ENCODE assay signal across 9 cellular contexts in genomic region chr3:16177962-16178627, GRCh38. TPM values are rescaled to one million over a fixed set of nuclear protein-coding genes. Genes with fewer than 3 reads are reported as not detected.
A peak's percentile ranks its signal among the peaks of the same experiment; 100 is the strongest.
DNase-seq lines count a peak whose midpoint lies in the region; ATAC-seq and TF ChIP-seq lines count a peak whose summit lies in the region.
"Had no signal": no experiment of that assay in that cellular context is flagged by ENCODE, and none has a peak within 500 bp of the region (broad histone marks: within the 10 kb centered on the region; RNA-seq: fewer than 3 reads in every experiment).

No MANE protein-coding gene starts in this region.

- ATAC-seq in HG03095 (IDR thresholded peaks at IDR 0.05; ENCODE audit: unreplicated experiment) (peak; percentile 73), activated B cell treated with CpG ODN at 0.5 μM for 24 hours (ENCODE audit: low read depth) (peak; percentile 68), lung (ENCODE audit: insufficient read depth, low FRiP score) (peak; percentile 71)

- H3K27me3 ChIP-seq in colonic mucosa (no peaks in the 10 kb centered on the region), lung (ENCODE audit: control insufficient read depth, insufficient read depth) (no peaks in the 10 kb centered on the region)

- DNase-seq in GM13977 (ENCODE audit: low spot score) = peak; percentile 81
- DNase-seq in activated B cell treated with CpG ODN at 0.5 μM for 24 hours = peak; percentile 39
- peak; percentile 77 for DNase-seq in colonic mucosa
- DNase-seq in lung (ENCODE audit: low spot score) = peak; percentile 73
- DNase-seq in stimulated activated CD8-positive, alpha-beta memory T cell treated with anti-CD3 and anti-CD28 coated beads, Interleukin-12 subunit alpha, Interleukin-12 subunit beta, amount 100 ng/mL, for 4 hours (ENCODE audit: low read depth) = peak; percentile 4
- no peak for DNase-seq in SHP77 (lab: John Stamatoyannopoulos, UW)
- DNase-seq in anterior cingulate cortex (lab: John Stamatoyannopoulos, UW) = no peak

- no peak overlapping the region for H3K9ac ChIP-seq in colonic mucosa (ENCODE audit: low read depth in 2 of 2, low read length in 2 of 2)

- H3K27me3 Mint-ChIP-seq in activated B cell treated with CpG ODN at 0.5 μM for 24 hours = peaks cover 18% of the 10 kb centered on the region

- in situ Hi-C loops in GM13977 (cut with MboI; ENCODE audit: low pct_unique_long_range_greater_than_20kb, low sequenced_read_pairs, unreplicated experiment) = no loop called here

- H3K4me3 ChIP-seq in colonic mucosa = no peak overlapping the region
- peak overlapping the region; percentile 17 for H3K4me3 ChIP-seq in lung

- peak; percentile 100 for TF ChIP-seq CTCF in GM13977 (IDR thresholded peaks at IDR 0.05; ENCODE audit: extremely low read depth, insufficient read depth, missing control alignments)
- no peak for TF ChIP-seq CTCF in activated B cell treated with CpG ODN at 0.5 μM for 24 hours (IDR thresholded peaks at IDR 0.05)
- TF ChIP-seq CTCF in colonic mucosa (IDR thresholded peaks at IDR 0.05) = peak; percentile 95
- peak; percentile 95 for TF ChIP-seq CTCF in lung (IDR thresholded peaks at IDR 0.05; ENCODE audit: control extremely low read depth, extremely low read depth)

- no peaks in the 10 kb centered on the region for H3K36me3 Mint-ChIP-seq in activated B cell treated with CpG ODN at 0.5 μM for 24 hours (ENCODE audit: low read depth)

- no peak overlapping the region for H3K27ac Mint-ChIP-seq in activated B cell treated with CpG ODN at 0.5 μM for 24 hours

- no peaks in the 10 kb centered on the region for H3K9me3 Mint-ChIP-seq in activated B cell treated with CpG ODN at 0.5 μM for 24 hours

- intact Hi-C loops in activated B cell treated with CpG ODN at 0.5 μM for 24 hours (cut with micrococcal nuclease) (loop anchor here (1.0 to 5.0 kb wide), 3 partner anchors 130 to 1071 kb away; no protein-coding TSS in a partner anchor), colonic mucosa (cut with DNase I) (loop anchor here (2.0 to 5.0 kb wide), 2 partner anchors 69 to 129 kb away; no protein-coding TSS in a partner anchor)

- H3K9me3 ChIP-seq in colonic mucosa = no peaks in the 10 kb centered on the region
- no peaks in the 10 kb centered on the region for H3K9me3 ChIP-seq in lung (ENCODE audit: control insufficient read depth in 2 of 2, insufficient read depth in 1 of 2, low read length in 1 of 2)

- H3K4me1 Mint-ChIP-seq in activated B cell treated with CpG ODN at 0.5 μM for 24 hours = peaks cover 8% of the 10 kb centered on the region

- POLR2A ChIA-PET in activated B cell treated with CpG ODN at 0.5 μM for 24 hours (lab: Charles Lee) = no interaction called here

- H3K36me3 ChIP-seq in colonic mucosa (no peaks in the 10 kb centered on the region), lung (ENCODE audit: control insufficient read depth in 2 of 2, insufficient read depth in 2 of 2, low read length in 2 of 2) (no peaks in the 10 kb centered on the region)

- H3K4me1 ChIP-seq in colonic mucosa (no peaks in the 10 kb centered on the region), lung (ENCODE audit: control insufficient read depth in 2 of 2, insufficient read depth in 2 of 2, low read length in 2 of 2) (peaks cover 3 to 14% of the 10 kb centered on the region in 2 donors)

- CTCF ChIA-PET in activated B cell treated with CpG ODN at 0.5 μM for 24 hours (lab: Charles Lee) = interaction anchor here (0.6 to 1.5 kb wide), 8 partner anchors 122 to 977 kb away, joined by 3 to 7 read pairs (median 3); no protein-coding TSS in a partner anchor

- H3K4me3 Mint-ChIP-seq in activated B cell treated with CpG ODN at 0.5 μM for 24 hours = no peak overlapping the region

- H3K27ac ChIP-seq in colonic mucosa (no peak overlapping the region), lung (ENCODE audit: low read depth in 1 of 2, low read length in 1 of 2) (peak overlapping the region in 1 of 2 donors; percentile 20)

- 22 to 26% methylated on average over 22 of the region's 22 CpGs for WGBS in lung, 2 donors

RNA-seq across cellular contexts. Expression of gene GALNT15, which starts 3.6 kb away (rescaled TPM):
- total RNA-seq in activated B cell treated with CpG ODN at 0.5 μM for 24 hours = not detected in 2 replicates
- total RNA-seq in colonic mucosa = 1 to 10 TPM; 2.1 to 4.5 TPM
- total RNA-seq in lung = 1 to 10 TPM; 2.8 to 9.7 TPM
- 1 to 10 TPM; 6.8 to 8.4 TPM for polyA plus RNA-seq in lung
- total RNA-seq: mononuclear cell had no signal

Comparison
In these comparisons a context has a peak if more than half of its experiments do, and no peak if none do; other contexts are left out.
1. DNase-seq: peak in GM13977 (single experiment), activated B cell treated with CpG ODN at 0.5 μM for 24 hours (single experiment), colonic mucosa (single experiment), lung (single experiment) and stimulated activated CD8-positive, alpha-beta memory T cell treated with anti-CD3 and anti-CD28 coated beads, Interleukin-12 subunit alpha, Interleukin-12 subunit beta, amount 100 ng/mL, for 4 hours (single experiment); none in SHP77 (0 of 2) and anterior cingulate cortex (0 of 58).
2. Peak in every context shown above with its lines, with median percentiles within 50 percentile points of each other: ATAC-seq.